Comparison of ENCODE assay signal across 29 cellular contexts in genomic region chr2:78063246-78064020, GRCh38.
DNase-seq lines count a peak whose midpoint lies in the region; ATAC-seq and TF ChIP-seq lines count a peak whose summit lies in the region.
"Had no signal": no experiment of that assay in that cellular context is flagged by ENCODE, and none has a peak within 500 bp of the region (broad histone marks: within the 10 kb centered on the region; RNA-seq: fewer than 3 reads in every experiment).

No MANE protein-coding gene starts in this region.

- no peaks in the 10 kb centered on the region for H3F3A ChIP-seq in PC-3 (ENCODE audit: low read length, unreplicated experiment)

- 37 to 72% (median 40%) methylated on average over 2 of the region's 2 CpGs for WGBS in ovary, 3 donors

- CTCF ChIA-PET in A673 (lab: Charles Lee): interaction anchor here (0.7 kb wide), 2 partner anchors 108 to 936 kb away, joined by 6 to 13 read pairs; no protein-coding TSS in a partner anchor
- CTCF ChIA-PET in PC-3 (lab: Charles Lee): no interaction called here

- H3K4me1 ChIP-seq in A673 (ENCODE audit: insufficient read depth, low read length, poor library complexity, severe bottlenecking) (peaks cover 66% of the 10 kb centered on the region), ovary (ENCODE audit: insufficient read depth) (no peaks in the 10 kb centered on the region), PC-3 (ENCODE audit: insufficient read depth, low read length) (no peaks in the 10 kb centered on the region)
- H3K4me1 ChIP-seq: A549; BLaER1; BLaER1 treated with 17β-estradiol and CSF1 and Interleukin-3, amounts not matched to agents 10 nM and 100 nM; Caco-2 had no signal

- intact Hi-C loops in A673 (cut with micrococcal nuclease; ENCODE audit: unreplicated experiment): loop anchor here (1.0 to 5.0 kb wide), 6 partner anchors 267 to 1111 kb away; no protein-coding TSS in a partner anchor
- intact Hi-C loops in ovary (cut with DNase I): no loop called here
- intact Hi-C loops in PC-3 (cut with micrococcal nuclease): no loop called here

- peaks cover under 1% of the 10 kb centered on the region for H3K9me3 ChIP-seq in A673 (ENCODE audit: low read depth, low read length, poor library complexity, severe bottlenecking)
- H3K9me3 ChIP-seq in SK-N-MC (ENCODE audit: low read depth, low read length): no peaks in the 10 kb centered on the region; the same call in 1 of the 2 replicates
- no peaks in the 10 kb centered on the region for H3K9me3 ChIP-seq in ovary
- no peaks in the 10 kb centered on the region for H3K9me3 ChIP-seq in PC-3 (ENCODE audit: low read length)
- H3K9me3 ChIP-seq: BE2C; BLaER1; BLaER1 treated with 17β-estradiol and CSF1 and Interleukin-3, amounts not matched to agents 10 nM and 100 nM; Caco-2 had no signal

- no peak for TF ChIP-seq EP300 in ovary (IDR thresholded peaks at IDR 0.05)

- no peak overlapping the region for H3K4me3 ChIP-seq in A673 (ENCODE audit: low read depth, low read length, poor library complexity, severe bottlenecking)
- peak overlapping the region; percentile 59 for H3K4me3 ChIP-seq in SK-N-MC
- H3K4me3 ChIP-seq in ovary: no peak overlapping the region
- no peak overlapping the region for H3K4me3 ChIP-seq in PC-3 (ENCODE audit: low read length)
- H3K4me3 ChIP-seq: A549; BLaER1; BLaER1 treated with 17β-estradiol and CSF1 and Interleukin-3, amounts not matched to agents 10 nM and 100 nM had no signal

- peak overlapping the region; percentile 85 for H3K9ac ChIP-seq in SK-N-MC (ENCODE audit: insufficient read length)
- no peak overlapping the region for H3K9ac ChIP-seq in PC-3 (ENCODE audit: low read length)
- H3K9ac ChIP-seq: BLaER1; BLaER1 treated with 17β-estradiol and CSF1 and Interleukin-3, amounts not matched to agents 10 nM and 100 nM had no signal

- no peak for ATAC-seq in PC-3
- ATAC-seq: A549; CD8-positive, alpha-beta T cell had no signal

- no peaks in the 10 kb centered on the region for H4K20me1 ChIP-seq in PC-3 (ENCODE audit: low read length)
- H4K20me1 ChIP-seq: BLaER1; BLaER1 treated with 17β-estradiol and CSF1 and Interleukin-3, amounts not matched to agents 10 nM and 100 nM had no signal

- H3K36me3 ChIP-seq in A673 (ENCODE audit: insufficient read depth, low read length, poor library complexity, severe bottlenecking) (no peaks in the 10 kb centered on the region), SK-N-MC (ENCODE audit: insufficient read depth, low read length) (peaks cover 11% of the 10 kb centered on the region), ovary (no peaks in the 10 kb centered on the region), PC-3 (ENCODE audit: low read depth, low read length) (no peaks in the 10 kb centered on the region)
- H3K36me3 ChIP-seq: BE2C; BLaER1; BLaER1 treated with 17β-estradiol and CSF1 and Interleukin-3, amounts not matched to agents 10 nM and 100 nM had no signal

- TF ChIP-seq CTCF in A673 (conservative IDR thresholded peaks at IDR 0.05; ENCODE audit: low read depth, low read length) (no peak), ovary (IDR thresholded peaks at IDR 0.05) (no peak), PC-3 (conservative IDR thresholded peaks at IDR 0.05; ENCODE audit: low read depth, low read length) (no peak)

- DNase-seq in A673 (ENCODE audit: low spot score) (peak; percentile 90), SK-N-MC (ENCODE audit: low read depth, low spot score) (peak; percentile 93), ovary (no peak), PC-3 (no peak)
- DNase-seq: 8988T; ACHN; AML-193; BE2C; C1 segment of cervical spinal cord; Caco-2; Calu3; CD4-positive, alpha-beta memory T cell; CD4-positive, alpha-beta T cell; CD4-positive, CD25-positive, alpha-beta regulatory T cell; CD8-positive, alpha-beta memory T cell; CD8-positive, alpha-beta T cell; COR-L47; DMS 273 treated with DMSO at 0.1 percent for 48 hours; DMS153; DMS53; DMS79; DMS79 treated with DMSO at 0.1 percent for 48 hours; DND-41; EL had no signal

- no peak overlapping the region for H2AFZ ChIP-seq in PC-3 (ENCODE audit: low read length)

- H3K27ac ChIP-seq in A673 (ENCODE audit: low read depth, low read length, poor library complexity, severe bottlenecking): peak overlapping the region; percentile 100
- H3K27ac ChIP-seq in SK-N-MC: peak overlapping the region; percentile 100
- H3K27ac ChIP-seq in ovary: no peak overlapping the region
- no peak overlapping the region for H3K27ac ChIP-seq in PC-3 (ENCODE audit: low read length)
- H3K27ac ChIP-seq: 22Rv1; A549; BLaER1; BLaER1 treated with 17β-estradiol and CSF1 and Interleukin-3, amounts not matched to agents 10 nM and 100 nM; C4-2B had no signal

- H3K27me3 ChIP-seq in A673 (replicated peaks; ENCODE audit: insufficient read depth, low read depth, low read length, poor library complexity): no peaks in the 10 kb centered on the region
- H3K27me3 ChIP-seq in ovary: no peaks in the 10 kb centered on the region
- H3K27me3 ChIP-seq in PC-3 (ENCODE audit: low read length): no peaks in the 10 kb centered on the region
- H3K27me3 ChIP-seq: BE2C; BLaER1; BLaER1 treated with 17β-estradiol and CSF1 and Interleukin-3, amounts not matched to agents 10 nM and 100 nM had no signal

- H3K79me2 ChIP-seq in PC-3 (ENCODE audit: low read length): no peaks in the 10 kb centered on the region

- TF ChIP-seq POLR2A in ovary (IDR thresholded peaks at IDR 0.05): no peak

- no TSS peak for BruUV-seq in A673 (replicated peaks; lab: Mats Ljungman, UMichigan)
- BruUV-seq in PC-3 (replicated peaks; lab: Mats Ljungman, UMichigan): no TSS peak

- POLR2A ChIA-PET in A673 (lab: Charles Lee; ENCODE audit: low non-redundant PET): interaction anchor here (0.7 kb wide), 1 partner anchor 647 kb away, joined by 12 read pairs; no protein-coding TSS in a partner anchor
- POLR2A ChIA-PET in PC-3 (lab: Charles Lee; ENCODE audit: unreplicated experiment): no interaction called here

- H3K4me2 ChIP-seq in PC-3 (ENCODE audit: low read length): no peak overlapping the region
- H3K4me2 ChIP-seq: A549; BLaER1; BLaER1 treated with 17β-estradiol and CSF1 and Interleukin-3, amounts not matched to agents 10 nM and 100 nM had no signal

- no peaks in the 10 kb centered on the region for H3K9me2 ChIP-seq in PC-3 (replicated peaks; ENCODE audit: low read length)

Comparison
In these comparisons a context has a peak if more than half of its experiments do, and no peak if none do; other contexts are left out.
1. DNase-seq: peak in A673 (single experiment) and SK-N-MC (single experiment); none in ovary (0 of 5) and PC-3 (single experiment).
2. H3K27ac ChIP-seq: peak in A673 (single experiment) and SK-N-MC (single experiment); none in ovary (0 of 2) and PC-3 (single experiment).